10 cellular contexts compared by ENCODE assay signal in genomic region chr2:215831296-215831913, GRCh38.
A peak's percentile ranks its signal among the peaks of the same experiment; 100 is the strongest.
DNase-seq lines count a peak whose midpoint lies in the region; TF ChIP-seq lines count a peak whose summit lies in the region.
"Had no signal": no experiment of that assay in that cellular context is flagged by ENCODE, and none has a peak within 500 bp of the region (broad histone marks: within the 10 kb centered on the region; RNA-seq: fewer than 3 reads in every experiment).

No MANE protein-coding gene starts in this region.

- H4K5ac ChIP-seq in H9 (ENCODE audit: insufficient read length, low read depth, low read length), result no peak overlapping the region

- H3K36me3 ChIP-seq in right atrium auricular region, result no peaks in the 10 kb centered on the region

- H3K56ac ChIP-seq in H9 (ENCODE audit: insufficient read length, low read depth, low read length), result no peak overlapping the region

- no peaks in the 10 kb centered on the region for H3K27me3 ChIP-seq in right atrium auricular region
- H3K27me3 ChIP-seq in H9 (ENCODE audit: insufficient read depth, low read length), result no peaks in the 10 kb centered on the region

- no peak overlapping the region for H3K4me2 ChIP-seq in H9 (ENCODE audit: insufficient read depth, insufficient read length, low read length)

- no peak overlapping the region for H3K9ac ChIP-seq in H9 (ENCODE audit: extremely low read depth, insufficient read length, low read length)

- peaks cover 0 to 5% of the 10 kb centered on the region in 2 donors for H3K4me1 ChIP-seq in right atrium auricular region
- no peaks in the 10 kb centered on the region; the same call in 1 of the 2 replicates for H3K4me1 ChIP-seq in H9 (ENCODE audit: insufficient read depth, low read length)

- no peaks in the 10 kb centered on the region for H3K23me2 ChIP-seq in H9 (ENCODE audit: insufficient read length, low read depth, low read length, poor library complexity, severe bottlenecking)

- H2BK12ac ChIP-seq in H9 (ENCODE audit: insufficient read length, low read depth, low read length), result no peak overlapping the region

- H3K4me1 Mint-ChIP-seq in activated naive CD4-positive, alpha-beta T cell treated with anti-CD3 and anti-CD28 coated beads for 36 hours (ENCODE audit: low read depth), result peaks cover 12% of the 10 kb centered on the region
- peaks cover 6% of the 10 kb centered on the region for H3K4me1 Mint-ChIP-seq in T-helper 1 cell treated with Interleukin-12 subunit alpha and Interleukin-12 subunit beta and Interleukin-4 antibody, amounts not matched to agents 30 μg/mL and 1 μg/mL, for 36 hours (ENCODE audit: low read depth)
- H3K4me1 Mint-ChIP-seq in type B pancreatic cell (ENCODE audit: unreplicated experiment), result peaks cover 34% of the 10 kb centered on the region
- peaks cover 2 to 13% of the 10 kb centered on the region in 2 experiments for H3K4me1 Mint-ChIP-seq in H9
- H3K4me1 Mint-ChIP-seq: central memory CD8-positive, alpha-beta T cell had no signal

- H3K9me3 ChIP-seq in right atrium auricular region, result no peaks in the 10 kb centered on the region
- H3K9me3 ChIP-seq in H9 (ENCODE audit: control insufficient read depth, low read depth, low read length), result no peaks in the 10 kb centered on the region

- no CpG with 5 or more reads among the region's 5 CpGs for WGBS in H9 (ENCODE audit: extremely low coverage, insufficient read length, low lambda C conversion rate)

- no peaks in the 10 kb centered on the region for H3K36me3 Mint-ChIP-seq in activated naive CD4-positive, alpha-beta T cell treated with anti-CD3 and anti-CD28 coated beads for 36 hours (ENCODE audit: low read depth)
- H3K36me3 Mint-ChIP-seq in T-helper 1 cell treated with Interleukin-12 subunit alpha and Interleukin-12 subunit beta and Interleukin-4 antibody, amounts not matched to agents 30 μg/mL and 1 μg/mL, for 36 hours (ENCODE audit: low read depth), result no peaks in the 10 kb centered on the region
- H3K36me3 Mint-ChIP-seq in type B pancreatic cell (no peaks in the 10 kb centered on the region), H9 (ENCODE audit: insufficient read depth in 1 of 3, low read depth in 3 of 3) (no peaks in the 10 kb centered on the region)

- no peak overlapping the region for H3K4ac ChIP-seq in H9 (ENCODE audit: low read depth, low read length)

- no peak for TF ChIP-seq CTCF in right atrium auricular region (IDR thresholded peaks at IDR 0.05)
- TF ChIP-seq CTCF in type B pancreatic cell (conservative IDR thresholded peaks at IDR 0.05), result no peak
- no peak for TF ChIP-seq CTCF in H9 (conservative IDR thresholded peaks at IDR 0.05)

- H3K23ac ChIP-seq in H9 (ENCODE audit: insufficient read length, low read depth, low read length), result no peak overlapping the region

- CTCF ChIA-PET in activated naive CD4-positive, alpha-beta T cell treated with anti-CD3 and anti-CD28 coated beads for 36 hours (lab: Charles Lee), result interaction anchor here (1.1 kb wide), 1 partner anchor 150 kb away, joined by 4 read pairs; no protein-coding TSS in a partner anchor

- H3K27ac ChIP-seq in right atrium auricular region (peak overlapping the region; percentile 48 to 63), H9 (ENCODE audit: insufficient read length, low read depth, low read length) (no peak overlapping the region)

- H2BK5ac ChIP-seq in H9 (ENCODE audit: insufficient read length, low read length), result no peak overlapping the region

- no peak overlapping the region for H3K14ac ChIP-seq in H9 (ENCODE audit: insufficient read depth, low read length)

- no peaks in the 10 kb centered on the region for H4K20me1 ChIP-seq in H9 (ENCODE audit: control insufficient read depth, insufficient read depth, insufficient read length)

- no peaks in the 10 kb centered on the region for H3K79me1 ChIP-seq in H9 (ENCODE audit: insufficient read depth, low read depth, low read length, poor library complexity, severe bottlenecking)

- no peak overlapping the region for H3K18ac ChIP-seq in H9 (ENCODE audit: insufficient read length, low read depth, low read length)

- H2AFZ ChIP-seq in H9 (ENCODE audit: low read length), result no peak overlapping the region

- H3K4me3 Mint-ChIP-seq in activated naive CD4-positive, alpha-beta T cell treated with anti-CD3 and anti-CD28 coated beads for 36 hours, result no peak overlapping the region
- no peak overlapping the region for H3K4me3 Mint-ChIP-seq in T-helper 1 cell treated with Interleukin-12 subunit alpha and Interleukin-12 subunit beta and Interleukin-4 antibody, amounts not matched to agents 30 μg/mL and 1 μg/mL, for 36 hours
- no peak overlapping the region for H3K4me3 Mint-ChIP-seq in type B pancreatic cell
- H3K4me3 Mint-ChIP-seq in H9, result no peak overlapping the region
- H3K4me3 Mint-ChIP-seq: central memory CD8-positive, alpha-beta T cell; HFFc6 had no signal

- no peaks in the 10 kb centered on the region for H3K79me2 ChIP-seq in H9 (ENCODE audit: insufficient read depth, low read length)

- H3K27ac Mint-ChIP-seq in activated naive CD4-positive, alpha-beta T cell treated with anti-CD3 and anti-CD28 coated beads for 36 hours, result peak overlapping the region; percentile 79
- peak overlapping the region; percentile 83 for H3K27ac Mint-ChIP-seq in T-helper 1 cell treated with Interleukin-12 subunit alpha and Interleukin-12 subunit beta and Interleukin-4 antibody, amounts not matched to agents 30 μg/mL and 1 μg/mL, for 36 hours
- H3K27ac Mint-ChIP-seq in type B pancreatic cell (peak overlapping the region; percentile 68), H9 (no peak overlapping the region)
- H3K27ac Mint-ChIP-seq: HFFc6 had no signal

- H4K91ac ChIP-seq in H9 (ENCODE audit: insufficient read length, low read depth, low read length), result no peak overlapping the region

- H3T11ph ChIP-seq in H9 (ENCODE audit: low read length), result no peak overlapping the region

- H2AK5ac ChIP-seq in H9 (ENCODE audit: insufficient read length, low read length), result no peak overlapping the region

- H3K4me3 ChIP-seq in right atrium auricular region, result no peak overlapping the region

- H2BK20ac ChIP-seq in H9 (ENCODE audit: low read depth, low read length, poor library complexity, severe bottlenecking), result no peak overlapping the region

- H3K27me3 Mint-ChIP-seq in activated naive CD4-positive, alpha-beta T cell treated with anti-CD3 and anti-CD28 coated beads for 36 hours (ENCODE audit: low read depth), result no peaks in the 10 kb centered on the region
- H3K27me3 Mint-ChIP-seq in T-helper 1 cell treated with Interleukin-12 subunit alpha and Interleukin-12 subunit beta and Interleukin-4 antibody, amounts not matched to agents 30 μg/mL and 1 μg/mL, for 36 hours (ENCODE audit: low read depth), result peaks cover 4% of the 10 kb centered on the region
- H3K27me3 Mint-ChIP-seq in type B pancreatic cell, result no peaks in the 10 kb centered on the region
- H3K27me3 Mint-ChIP-seq in H9 (ENCODE audit: low read depth), result no peaks in the 10 kb centered on the region

- no peaks in the 10 kb centered on the region for H3K9me3 Mint-ChIP-seq in activated naive CD4-positive, alpha-beta T cell treated with anti-CD3 and anti-CD28 coated beads for 36 hours
- H3K9me3 Mint-ChIP-seq in T-helper 1 cell treated with Interleukin-12 subunit alpha and Interleukin-12 subunit beta and Interleukin-4 antibody, amounts not matched to agents 30 μg/mL and 1 μg/mL, for 36 hours, result no peaks in the 10 kb centered on the region
- H3K9me3 Mint-ChIP-seq in type B pancreatic cell, result no peaks in the 10 kb centered on the region
- no peaks in the 10 kb centered on the region for H3K9me3 Mint-ChIP-seq in H9
- H3K9me3 Mint-ChIP-seq: central memory CD8-positive, alpha-beta T cell; HFFc6 had no signal

- peak; percentile 15 for DNase-seq in activated naive CD4-positive, alpha-beta T cell treated with anti-CD3 and anti-CD28 coated beads for 36 hours
- DNase-seq in activated naive CD4-positive, alpha-beta T cell treated with anti-CD3 and anti-CD28 coated beads, Interleukin-2, amount 50 U/mL, for 16 hours, result no peak
- DNase-seq in right atrium auricular region (ENCODE audit: low spot score), result no peak
- DNase-seq in type B pancreatic cell (ENCODE audit: extremely low spot score, unreplicated experiment), result no peak
- DNase-seq in NCI-H2171 (lab: John Stamatoyannopoulos, UW), result no peak
- no peak for DNase-seq in effector CD8-positive, alpha-beta T cell (lab: John Stamatoyannopoulos, UW)
- no peak for DNase-seq in H9
- DNase-seq: HFFc6 had no signal

- intact Hi-C loops in activated naive CD4-positive, alpha-beta T cell treated with anti-CD3 and anti-CD28 coated beads for 36 hours (cut with micrococcal nuclease), result no loop called here

- no peak overlapping the region for H4K8ac ChIP-seq in H9 (replicated peaks; ENCODE audit: insufficient read length, low read depth, low read length)

- no peak overlapping the region for H2BK15ac ChIP-seq in H9 (ENCODE audit: low read depth, low read length)

- H2BK120ac ChIP-seq in H9 (ENCODE audit: low read depth, low read length, poor library complexity, severe bottlenecking), result no peak overlapping the region

Comparison
In these comparisons a context has a peak if more than half of its experiments do, and no peak if none do; other contexts are left out.
1. H3K27ac Mint-ChIP-seq: peak in activated naive CD4-positive, alpha-beta T cell treated with anti-CD3 and anti-CD28 coated beads for 36 hours (single experiment), T-helper 1 cell treated with Interleukin-12 subunit alpha and Interleukin-12 subunit beta and Interleukin-4 antibody, amounts not matched to agents 30 μg/mL and 1 μg/mL, for 36 hours (single experiment) and type B pancreatic cell (single experiment); none in H9 (0 of 3).